ENCODE assay signal across 14 cellular contexts in genomic region chr22:42926034-42926433, GRCh38.
DNase-seq lines count a peak whose midpoint lies in the region; ATAC-seq, FAIRE-seq and TF ChIP-seq lines count a peak whose summit lies in the region.
"Had no signal": no experiment of that assay in that cellular context is flagged by ENCODE, and none has a peak within 500 bp of the region (broad histone marks: within the 10 kb centered on the region; RNA-seq: fewer than 3 reads in every experiment).

No MANE protein-coding gene starts in this region.

- intact Hi-C loops in esophagus muscularis mucosa (cut with DNase I) = no loop called here
- intact Hi-C loops in pancreas (cut with DNase I) = no loop called here

- no peak for TF ChIP-seq EP300 in esophagus muscularis mucosa (IDR thresholded peaks at IDR 0.05)

- H4K20me1 ChIP-seq in BLaER1 treated with 17β-estradiol and CSF1 and Interleukin-3, amounts not matched to agents 10 nM and 100 nM = peaks cover 0 to 99% (median 20%) of the 10 kb centered on the region in 11 experiments; a peak in 15 of 22 replicates

- peak overlapping the region in 9 of 11 experiments; percentile 24 to 100 (median 70); a peak in 18 of 22 replicates for H3K27ac ChIP-seq in BLaER1 treated with 17β-estradiol and CSF1 and Interleukin-3, amounts not matched to agents 10 nM and 100 nM
- H3K27ac ChIP-seq in RWPE1 = peak overlapping the region; percentile 31
- peak overlapping the region; percentile 94 to 97 (median 96) for H3K27ac ChIP-seq in esophagus muscularis mucosa (replicated peaks in 1 of 4)
- peak overlapping the region; percentile 7 to 53 (median 48) for H3K27ac ChIP-seq in pancreas

- no peak for TF ChIP-seq CTCF in RWPE1 (conservative IDR thresholded peaks at IDR 0.05; ENCODE audit: low read depth)
- no peak for TF ChIP-seq CTCF in esophagus muscularis mucosa (IDR thresholded peaks at IDR 0.05)
- TF ChIP-seq CTCF in pancreas (IDR thresholded peaks at IDR 0.05) = no peak

- peaks cover 87 to 100% (median 99%) of the 10 kb centered on the region in 10 experiments for H3K4me1 ChIP-seq in BLaER1 treated with 17β-estradiol and CSF1 and Interleukin-3, amounts not matched to agents 10 nM and 100 nM
- peaks cover 92 to 98% (median 98%) of the 10 kb centered on the region in 4 donors for H3K4me1 ChIP-seq in esophagus muscularis mucosa
- peaks cover 67 to 88% (median 77%) of the 10 kb centered on the region in 3 donors for H3K4me1 ChIP-seq in pancreas
- H3K4me1 ChIP-seq: BE2C, HAP-1 had no signal

- H3K4me2 ChIP-seq in BLaER1 treated with 17β-estradiol and CSF1 and Interleukin-3, amounts not matched to agents 10 nM and 100 nM = peak overlapping the region; percentile 36 to 100 (median 84); a peak in 21 of 22 replicates

- DNase-seq in RWPE1 (ENCODE audit: low spot score) = no peak
- DNase-seq in esophagus muscularis mucosa (ENCODE audit: extremely low spot score) = no peak
- peak in 1 of 6 donors; percentile 48 for DNase-seq in pancreas
- DNase-seq in NCI-H146 (lab: John Stamatoyannopoulos, UW) = no peak
- no peak for DNase-seq in superior temporal gyrus (ENCODE audit: extremely low spot score)
- DNase-seq in COLO668 (lab: John Stamatoyannopoulos, UW; ENCODE audit: unreplicated experiment) = no peak
- DNase-seq: activated T-cell treated with anti-CD3 and anti-CD28 coated beads, Interleukin-2, amount 50 U/mL, for 48 hours; BE2C; KBM-7; NCI-H2081 had no signal

- TF ChIP-seq POLR2A in esophagus muscularis mucosa (IDR thresholded peaks at IDR 0.05; ENCODE audit: low read depth) = no peak

- POLR2A ChIA-PET in RWPE1 (lab: Yijun Ruan, JAX; ENCODE audit: low non-redundant PET) = no interaction called here

- no peaks in the 10 kb centered on the region for H3K9me3 ChIP-seq in BLaER1 treated with 17β-estradiol and CSF1 and Interleukin-3, amounts not matched to agents 10 nM and 100 nM (replicated peaks in 1 of 11)
- no peaks in the 10 kb centered on the region for H3K9me3 ChIP-seq in esophagus muscularis mucosa
- H3K9me3 ChIP-seq in pancreas = no peaks in the 10 kb centered on the region
- H3K9me3 ChIP-seq: BE2C, HAP-1 had no signal

- no peak for FAIRE-seq in pancreas (lab: Jason Lieb, UNC)
- FAIRE-seq: colon had no signal

- H3K27me3 ChIP-seq in BLaER1 treated with 17β-estradiol and CSF1 and Interleukin-3, amounts not matched to agents 10 nM and 100 nM = no peaks in the 10 kb centered on the region
- H3K27me3 ChIP-seq in esophagus muscularis mucosa (no peaks in the 10 kb centered on the region), pancreas (no peaks in the 10 kb centered on the region)
- H3K27me3 ChIP-seq: BE2C had no signal

- WGBS in esophagus muscularis mucosa = 29% methylated on average over 3 of the region's 3 CpGs
- 22 to 28% methylated on average over 3 of the region's 3 CpGs for WGBS in pancreas, 2 donors

- ATAC-seq in pancreas (peak in 1 of 4 donors; percentile 22), GM18868 (IDR thresholded peaks at IDR 0.05; ENCODE audit: unreplicated experiment) (no peak)

- no peak overlapping the region for H3K4me3 ChIP-seq in BLaER1 treated with 17β-estradiol and CSF1 and Interleukin-3, amounts not matched to agents 10 nM and 100 nM
- H3K4me3 ChIP-seq in esophagus muscularis mucosa (no peak overlapping the region), pancreas (no peak overlapping the region)
- H3K4me3 ChIP-seq: HAP-1 had no signal

- H3K36me3 ChIP-seq in BLaER1 treated with 17β-estradiol and CSF1 and Interleukin-3, amounts not matched to agents 10 nM and 100 nM = peaks cover 0 to 11% (median 7%) of the 10 kb centered on the region in 11 experiments; a peak in 10 of 22 replicates
- H3K36me3 ChIP-seq in esophagus muscularis mucosa = no peaks in the 10 kb centered on the region
- no peaks in the 10 kb centered on the region for H3K36me3 ChIP-seq in pancreas
- H3K36me3 ChIP-seq: BE2C, HAP-1 had no signal

- CTCF ChIA-PET in RWPE1 (lab: Yijun Ruan, JAX) = no interaction called here

- H3K9ac ChIP-seq in BLaER1 treated with 17β-estradiol and CSF1 and Interleukin-3, amounts not matched to agents 10 nM and 100 nM = peak overlapping the region in 9 of 11 experiments; percentile 14 to 73 (median 56); a peak in 14 of 22 replicates

Comparison
In these comparisons a context has a peak if more than half of its experiments do, and no peak if none do; other contexts are left out.
1. H3K27ac ChIP-seq: peak in every context shown above with its lines; median percentile 96 in esophagus muscularis mucosa; 70 in BLaER1 treated with 17β-estradiol and CSF1 and Interleukin-3, amounts not matched to agents 10 nM and 100 nM; 48 in pancreas; 31 in RWPE1.